ENCODE assay signal across 20 cellular contexts in genomic region chr3:121979734-121980449, GRCh38. TPM values are rescaled to one million over a fixed set of nuclear protein-coding genes. Genes with fewer than 3 reads are reported as not detected.
DNase-seq lines count a peak whose midpoint lies in the region; ATAC-seq and TF ChIP-seq lines count a peak whose summit lies in the region.
"Had no signal": no experiment of that assay in that cellular context is flagged by ENCODE, and none has a peak within 500 bp of the region (broad histone marks: within the 10 kb centered on the region; RNA-seq: fewer than 3 reads in every experiment).

No MANE protein-coding gene starts in this region.

- no peak overlapping the region for H3K27ac Mint-ChIP-seq in stimulated activated naive CD8-positive, alpha-beta T cell treated with anti-CD3 and anti-CD28 coated beads, Interleukin-15, amount 100 ng/mL, for 72 hours
- H3K27ac Mint-ChIP-seq: activated CD8-positive, alpha-beta T cell treated with anti-CD3 and anti-CD28 coated beads for 36 hours; activated naive CD8-positive, alpha-beta T cell treated with anti-CD3 and anti-CD28 coated beads, Interleukin-2, amount 10 ng/mL, durations not matched to agents 7 days and 5 days had no signal

- H3K9me3 Mint-ChIP-seq in stimulated activated naive CD8-positive, alpha-beta T cell treated with anti-CD3 and anti-CD28 coated beads, Interleukin-15, amount 100 ng/mL, for 72 hours, result peaks cover 24 to 26% of the 10 kb centered on the region in 2 donors

- H3K4me1 ChIP-seq in esophagus squamous epithelium, result peaks cover 0 to 31% (median 17%) of the 10 kb centered on the region in 3 donors
- H3K4me1 ChIP-seq: BLaER1, left ventricle myocardium inferior, parathyroid adenoma had no signal

- H3K4me1 Mint-ChIP-seq in stimulated activated naive CD8-positive, alpha-beta T cell treated with anti-CD3 and anti-CD28 coated beads, Interleukin-15, amount 100 ng/mL, for 72 hours, result peaks cover 13% of the 10 kb centered on the region

- DNase-seq in HPDE6-E6E7 (ENCODE audit: extremely low spot score) (peak; percentile 45), esophagus squamous epithelium (lab: John Stamatoyannopoulos, UW) (no peak), DMS79 treated with DMSO at 0.1 percent for 48 hours (lab: John Stamatoyannopoulos, UW) (no peak), superior temporal gyrus (ENCODE audit: extremely low spot score) (no peak)
- DNase-seq in stimulated activated naive CD8-positive, alpha-beta T cell treated with anti-CD3 and anti-CD28 coated beads, Interleukin-15, amount 100 ng/mL, for 72 hours, result no peak
- DNase-seq: activated CD8-positive, alpha-beta T cell treated with anti-CD3 and anti-CD28 coated beads for 36 hours; activated naive CD8-positive, alpha-beta T cell treated with anti-CD3 and anti-CD28 coated beads, Interleukin-2, amount 10 ng/mL, durations not matched to agents 7 days and 5 days; cortex of kidney; GM23248; left ventricle myocardium inferior; NCI-H1105; NCI-H526 treated with DMSO at 0.1 percent for 48 hours; stimulated activated CD4-positive, alpha-beta T cell treated with anti-CD3 and anti-CD28 coated beads, Interleukin-2, amount 100 ng/mL, for 48 hours; T-helper 1 cell had no signal

- H3K4me3 ChIP-seq in esophagus squamous epithelium, result no peak overlapping the region
- H3K4me3 ChIP-seq: BLaER1, GM23248, left ventricle myocardium inferior had no signal

- H3K4me3 Mint-ChIP-seq in stimulated activated naive CD8-positive, alpha-beta T cell treated with anti-CD3 and anti-CD28 coated beads, Interleukin-15, amount 100 ng/mL, for 72 hours, result no peak overlapping the region
- H3K4me3 Mint-ChIP-seq: activated CD8-positive, alpha-beta T cell treated with anti-CD3 and anti-CD28 coated beads for 36 hours; activated naive CD8-positive, alpha-beta T cell treated with anti-CD3 and anti-CD28 coated beads, Interleukin-2, amount 10 ng/mL, durations not matched to agents 7 days and 5 days had no signal

- ATAC-seq in GM18505 (IDR thresholded peaks at IDR 0.05; ENCODE audit: unreplicated experiment) (peak; percentile 55), GM21526 (IDR thresholded peaks at IDR 0.05; ENCODE audit: low FRiP score, unreplicated experiment) (peak; percentile 68), HG02870 (IDR thresholded peaks at IDR 0.05; ENCODE audit: unreplicated experiment) (no peak)
- ATAC-seq in stimulated activated naive CD8-positive, alpha-beta T cell treated with anti-CD3 and anti-CD28 coated beads, Interleukin-15, amount 100 ng/mL, for 72 hours, result no peak
- ATAC-seq: activated CD8-positive, alpha-beta T cell treated with anti-CD3 and anti-CD28 coated beads for 36 hours had no signal

- TF ChIP-seq CTCF in esophagus squamous epithelium (IDR thresholded peaks at IDR 0.05), result no peak

- intact Hi-C loops in esophagus squamous epithelium (cut with DNase I), result no loop called here

- H3K27me3 Mint-ChIP-seq in stimulated activated naive CD8-positive, alpha-beta T cell treated with anti-CD3 and anti-CD28 coated beads, Interleukin-15, amount 100 ng/mL, for 72 hours, result peaks cover 9% of the 10 kb centered on the region

- H3K36me3 ChIP-seq in esophagus squamous epithelium, result no peaks in the 10 kb centered on the region
- H3K36me3 ChIP-seq: left ventricle myocardium inferior had no signal

- H3K27ac ChIP-seq in esophagus squamous epithelium, result peak overlapping the region; percentile 55 to 81 (median 58)
- H3K27ac ChIP-seq: BLaER1, GM23248, left ventricle myocardium inferior, parathyroid adenoma had no signal

- TF ChIP-seq POLR2A in GM18505 (IDR thresholded peaks at IDR 0.05; ENCODE audit: borderline replicate concordance, extremely low read depth, insufficient read depth, insufficient read length) (no peak), esophagus squamous epithelium (IDR thresholded peaks at IDR 0.05) (no peak)

- peaks cover 0 to 8% (median 0%) of the 10 kb centered on the region in 3 donors for H3K9me3 ChIP-seq in esophagus squamous epithelium

- no peaks in the 10 kb centered on the region for H3K27me3 ChIP-seq in esophagus squamous epithelium
- H3K27me3 ChIP-seq: BLaER1 had no signal

RNA-seq across cellular contexts. Expression of gene ILDR1, which starts 42.2 kb away (rescaled TPM):
- total RNA-seq in esophagus squamous epithelium, result 1 to 10 TPM; 2.3 to 6.0 (median 3.6) TPM
- total RNA-seq: activated CD8-positive, alpha-beta T cell treated with anti-CD3 and anti-CD28 coated beads for 36 hours; activated naive CD8-positive, alpha-beta T cell treated with anti-CD3 and anti-CD28 coated beads, Interleukin-2, amount 10 ng/mL, durations not matched to agents 7 days and 5 days; frontal cortex; GM23248 had no signal

Comparison
In these comparisons a context has a peak if more than half of its experiments do, and no peak if none do; other contexts are left out.
1. ATAC-seq: peak in GM18505 (single experiment) and GM21526 (single experiment); none in stimulated activated naive CD8-positive, alpha-beta T cell treated with anti-CD3 and anti-CD28 coated beads, Interleukin-15, amount 100 ng/mL, for 72 hours (single experiment) and HG02870 (single experiment).